Comparison of ENCODE assay signal across 10 cellular contexts in genomic region chr19:29945017-29945416, GRCh38. TPM values are rescaled to one million over a fixed set of nuclear protein-coding genes. Genes with fewer than 3 reads are reported as not detected.
DNase-seq lines count a peak whose midpoint lies in the region; ATAC-seq and TF ChIP-seq lines count a peak whose summit lies in the region.
"Had no signal": no experiment of that assay in that cellular context is flagged by ENCODE, and none has a peak within 500 bp of the region (broad histone marks: within the 10 kb centered on the region; RNA-seq: fewer than 3 reads in every experiment).

No MANE protein-coding gene starts in this region.

- H3K4me1 ChIP-seq in BE2C (peaks cover 5% of the 10 kb centered on the region; the same call in 1 of the 2 replicates), ovary (ENCODE audit: insufficient read depth) (peaks cover 5% of the 10 kb centered on the region)

- POLR2A ChIA-PET in activated naive CD8-positive, alpha-beta T cell treated with anti-CD3 and anti-CD28 coated beads, Interleukin-2, amount 10 ng/mL, durations not matched to agents 7 days and 5 days (lab: Charles Lee), result interaction anchor here (0.8 kb wide), 1 partner anchor 22 kb away, joined by 3 read pairs; no protein-coding TSS in a partner anchor

- TF ChIP-seq EP300 in ovary (IDR thresholded peaks at IDR 0.05), result no peak

- H3K27ac ChIP-seq in HL-60 (replicated peaks) (peak overlapping the region; percentile 15; the same call in 1 of the 2 replicates), ovary (no peak overlapping the region)

- peaks cover 5% of the 10 kb centered on the region for H3K9me3 Mint-ChIP-seq in activated naive CD8-positive, alpha-beta T cell treated with anti-CD3 and anti-CD28 coated beads, Interleukin-2, amount 10 ng/mL, durations not matched to agents 7 days and 5 days
- peaks cover 11% of the 10 kb centered on the region for H3K9me3 Mint-ChIP-seq in nephron

- H3K4me1 Mint-ChIP-seq in activated naive CD8-positive, alpha-beta T cell treated with anti-CD3 and anti-CD28 coated beads, Interleukin-2, amount 10 ng/mL, durations not matched to agents 7 days and 5 days, result peaks cover 47% of the 10 kb centered on the region
- H3K4me1 Mint-ChIP-seq in nephron, result peaks cover 37% of the 10 kb centered on the region

- TF ChIP-seq CTCF in BE2C (IDR thresholded peaks at IDR 0.05; ENCODE audit: low read depth, low read length) (no peak), HL-60 (IDR thresholded peaks at IDR 0.05; ENCODE audit: insufficient read depth, low read length) (no peak), nephron (IDR thresholded peaks at IDR 0.05; ENCODE audit: unreplicated experiment in 3 of 3) (no peak), ovary (IDR thresholded peaks at IDR 0.05) (no peak)

- H3K27me3 ChIP-seq in BE2C (no peaks in the 10 kb centered on the region), HL-60 (ENCODE audit: insufficient read depth, poor library complexity, severe bottlenecking) (no peaks in the 10 kb centered on the region), ovary (no peaks in the 10 kb centered on the region)

- H3K4me3 ChIP-seq in BE2C (ENCODE audit: low read depth, low read length) (0 out of 2 replicates have a peak overlapping the region, but pooled peaks have one; percentile 2), HL-60 (replicated peaks; ENCODE audit: insufficient read depth, low read length) (peak overlapping the region; percentile 8; the same call in 1 of the 2 replicates), ovary (no peak overlapping the region)

- H3K36me3 Mint-ChIP-seq in activated naive CD8-positive, alpha-beta T cell treated with anti-CD3 and anti-CD28 coated beads, Interleukin-2, amount 10 ng/mL, durations not matched to agents 7 days and 5 days, result peaks cover 26% of the 10 kb centered on the region
- peaks cover 20% of the 10 kb centered on the region for H3K36me3 Mint-ChIP-seq in nephron (ENCODE audit: low read depth)

- no peaks in the 10 kb centered on the region for H3K27me3 Mint-ChIP-seq in activated naive CD8-positive, alpha-beta T cell treated with anti-CD3 and anti-CD28 coated beads, Interleukin-2, amount 10 ng/mL, durations not matched to agents 7 days and 5 days
- peaks cover 5% of the 10 kb centered on the region for H3K27me3 Mint-ChIP-seq in nephron (ENCODE audit: low read depth)

- no peak for ATAC-seq in activated naive CD8-positive, alpha-beta T cell treated with anti-CD3 and anti-CD28 coated beads, Interleukin-2, amount 10 ng/mL, durations not matched to agents 7 days and 5 days (ENCODE audit: low read depth)
- ATAC-seq in GM21367 (IDR thresholded peaks at IDR 0.05; ENCODE audit: unreplicated experiment), result no peak
- ATAC-seq: Panc1 had no signal

- WGBS in ovary, 3 donors, result 13 to 25% (median 20%) methylated on average over 1 of the region's 1 CpG

- H3K9me3 ChIP-seq in BE2C (no peaks in the 10 kb centered on the region), ovary (no peaks in the 10 kb centered on the region)

- H3K4me3 Mint-ChIP-seq in activated naive CD8-positive, alpha-beta T cell treated with anti-CD3 and anti-CD28 coated beads, Interleukin-2, amount 10 ng/mL, durations not matched to agents 7 days and 5 days, result peak overlapping the region; percentile 71
- peak overlapping the region; percentile 54 to 76 (median 60) for H3K4me3 Mint-ChIP-seq in nephron

- H3K36me3 ChIP-seq in BE2C (no peaks in the 10 kb centered on the region; the same call in 1 of the 2 replicates), ovary (no peaks in the 10 kb centered on the region)

- H3K27ac Mint-ChIP-seq in activated naive CD8-positive, alpha-beta T cell treated with anti-CD3 and anti-CD28 coated beads, Interleukin-2, amount 10 ng/mL, durations not matched to agents 7 days and 5 days, result peak overlapping the region; percentile 70
- peak overlapping the region; percentile 30 to 61 (median 57) for H3K27ac Mint-ChIP-seq in nephron

- TF ChIP-seq POLR2A in ovary (IDR thresholded peaks at IDR 0.05), result no peak

- intact Hi-C loops in ovary (cut with DNase I), result no loop called here

- DNase-seq in BE2C, result no peak
- DNase-seq in HL-60 (ENCODE audit: low read depth in 1 of 2, low spot score in 1 of 2), result no peak
- no peak for DNase-seq in activated naive CD8-positive, alpha-beta T cell treated with anti-CD3 and anti-CD28 coated beads, Interleukin-2, amount 10 ng/mL, durations not matched to agents 7 days and 5 days
- DNase-seq in NOMO-1 treated with DMSO at 0.1 percent for 48 hours (lab: John Stamatoyannopoulos, UW; ENCODE audit: unreplicated experiment), result no peak
- DNase-seq in ovary, result no peak
- no peak for DNase-seq in SKM-1 treated with dmso at 0.1 percent for 144 hours (lab: John Stamatoyannopoulos, UW; ENCODE audit: unreplicated experiment)
- DNase-seq: NCI-H187 treated with DMSO at 0.1 percent for 48 hours had no signal

RNA-seq across cellular contexts. Expression of gene URI1, which starts 3.0 kb away (rescaled TPM):
- 78.3 TPM for polyA plus RNA-seq in BE2C (2012; ENCODE audit: insufficient read depth, insufficient read length, low read depth)
- 10 to 100 TPM; 66.1 to 67.0 TPM for total RNA-seq in activated naive CD8-positive, alpha-beta T cell treated with anti-CD3 and anti-CD28 coated beads, Interleukin-2, amount 10 ng/mL, durations not matched to agents 7 days and 5 days
- total RNA-seq in ovary, result 10 to 100 TPM; 41.2 to 90.0 (median 67.8) TPM
- 10 to 100 TPM; 39.8 to 62.4 TPM for polyA plus RNA-seq in ovary
